In the genomic region with DNA sequence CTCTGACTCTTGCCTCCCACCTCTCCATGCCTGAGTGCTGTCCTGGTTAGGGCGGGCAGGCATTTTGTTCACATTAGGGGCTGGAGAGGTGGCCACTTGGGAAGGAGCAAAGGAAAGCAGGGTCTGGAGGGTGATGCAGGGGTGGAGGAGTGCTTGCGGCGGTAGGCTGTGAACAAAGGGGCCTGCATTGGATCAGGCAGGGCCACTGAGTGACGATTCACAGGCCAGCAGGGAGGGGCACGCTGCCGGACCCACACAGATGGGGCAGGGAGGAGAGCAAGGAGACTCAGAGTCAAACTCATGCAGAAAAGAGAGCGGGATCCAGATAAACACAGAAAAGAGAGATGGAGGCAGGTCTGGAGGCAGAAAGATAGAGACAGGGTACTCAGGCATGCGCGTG, we compare ENCODE assay signal across 28 cellular contexts. TPM values are rescaled to one million over a fixed set of nuclear protein-coding genes. Genes with fewer than 3 reads are reported as not detected.
"Had no signal": no experiment of that assay in that cellular context is flagged by ENCODE, and none has a peak within 500 bp of the region (broad histone marks: within the 10 kb centered on the region; RNA-seq: fewer than 3 reads in every experiment).

No MANE protein-coding gene starts in this region.

- H3K9me3 Mint-ChIP-seq: activated CD4-positive, alpha-beta memory T cell treated with anti-CD3 and anti-CD28 coated beads for 36 hours; activated CD4-positive, alpha-beta T cell treated with anti-CD3 and anti-CD28 coated beads, Interleukin-2, amount 10 ng/mL, durations not matched to agents 24 days and 14 days; activated naive CD4-positive, alpha-beta T cell treated with anti-CD3 and anti-CD28 coated beads, Interleukin-2, amount 50 U/mL, for 72 hours; activated naive CD8-positive, alpha-beta T cell treated with anti-CD3 and anti-CD28 coated beads, Interleukin-2, amount 50 U/mL, for 24 hours; activated T-cell treated with anti-CD3 and anti-CD28 coated beads, Interleukin-2, amount 50 U/mL, for 4 hours; central memory CD8-positive, alpha-beta T cell; T-helper 1 cell treated with Interleukin-12 subunit alpha and Interleukin-12 subunit beta and Interleukin-4 antibody, amounts not matched to agents 30 μg/mL and 1 μg/mL, for 36 hours; WTC11 had no signal

- H3K36me3 Mint-ChIP-seq: activated CD4-positive, alpha-beta memory T cell treated with anti-CD3 and anti-CD28 coated beads for 36 hours; activated naive CD4-positive, alpha-beta T cell treated with anti-CD3 and anti-CD28 coated beads, Interleukin-2, amount 50 U/mL, for 72 hours; brain; WTC11 had no signal

- DNase-seq: activated CD4-positive, alpha-beta memory T cell treated with anti-CD3 and anti-CD28 coated beads for 36 hours; activated CD4-positive, alpha-beta T cell treated with anti-CD3 and anti-CD28 coated beads, Interleukin-2, amount 10 ng/mL, durations not matched to agents 24 days and 14 days; activated CD4-positive, CD25-positive, alpha-beta regulatory T cell treated with anti-CD3 and anti-CD28 coated beads, Interleukin-2, amount 50 U/mL, for 72 hours; activated CD8-positive, alpha-beta memory T cell treated with anti-CD3 and anti-CD28 coated beads for 24 hours; activated effector memory CD4-positive, alpha-beta T cell treated with anti-CD3 and anti-CD28 coated beads, Interleukin-2, amount 50 U/mL, for 16 hours; activated naive CD4-positive, alpha-beta T cell treated with Interleukin-2 at 50 U/mL for 16 hours; activated naive CD8-positive, alpha-beta T cell treated with anti-CD3 and anti-CD28 coated beads, Interleukin-2, amount 50 U/mL, for 24 hours; activated T-cell treated with anti-CD3 and anti-CD28 coated beads, Interleukin-2, amount 50 U/mL, for 4 hours; amygdala; Karpas-422; NCI-H1105 treated with DMSO at 0.1 percent for 48 hours; NCI-H1436 treated with DMSO at 0.1 percent for 48 hours; NCI-H187; NCI-H2171; NCI-H226; NCI-H510A; NCI-H526 treated with DMSO at 0.1 percent for 48 hours; NCI-H82; OCI-M1; RPMI8226 had no signal

- ATAC-seq: activated naive CD4-positive, alpha-beta T cell treated with anti-CD3 and anti-CD28 coated beads, Interleukin-2, amount 50 U/mL, for 72 hours; activated naive CD8-positive, alpha-beta T cell treated with anti-CD3 and anti-CD28 coated beads, Interleukin-2, amount 50 U/mL, for 24 hours; activated T-cell treated with anti-CD3 and anti-CD28 coated beads, Interleukin-2, amount 50 U/mL, for 4 hours; K562; Panc1; Right ventricle myocardium inferior; WTC11 had no signal

- H3K4me3 ChIP-seq: K562 had no signal

- H3K4me1 Mint-ChIP-seq: activated CD4-positive, alpha-beta T cell treated with anti-CD3 and anti-CD28 coated beads, Interleukin-2, amount 10 ng/mL, durations not matched to agents 24 days and 14 days; activated naive CD8-positive, alpha-beta T cell treated with anti-CD3 and anti-CD28 coated beads, Interleukin-2, amount 50 U/mL, for 24 hours; central memory CD8-positive, alpha-beta T cell had no signal

- H3K4me3 Mint-ChIP-seq: activated CD4-positive, alpha-beta memory T cell treated with anti-CD3 and anti-CD28 coated beads for 36 hours; activated CD4-positive, alpha-beta T cell treated with anti-CD3 and anti-CD28 coated beads, Interleukin-2, amount 10 ng/mL, durations not matched to agents 24 days and 14 days; activated naive CD8-positive, alpha-beta T cell treated with anti-CD3 and anti-CD28 coated beads, Interleukin-2, amount 50 U/mL, for 24 hours; activated T-cell treated with anti-CD3 and anti-CD28 coated beads, Interleukin-2, amount 50 U/mL, for 4 hours; central memory CD8-positive, alpha-beta T cell; T-helper 1 cell treated with Interleukin-12 subunit alpha and Interleukin-12 subunit beta and Interleukin-4 antibody, amounts not matched to agents 30 μg/mL and 1 μg/mL, for 36 hours; WTC11 had no signal

- H3K27ac Mint-ChIP-seq: activated CD4-positive, alpha-beta memory T cell treated with anti-CD3 and anti-CD28 coated beads for 36 hours; activated CD4-positive, alpha-beta T cell treated with anti-CD3 and anti-CD28 coated beads, Interleukin-2, amount 10 ng/mL, durations not matched to agents 24 days and 14 days; activated naive CD4-positive, alpha-beta T cell treated with anti-CD3 and anti-CD28 coated beads, Interleukin-2, amount 50 U/mL, for 72 hours; activated naive CD8-positive, alpha-beta T cell treated with anti-CD3 and anti-CD28 coated beads, Interleukin-2, amount 50 U/mL, for 24 hours; T-helper 1 cell treated with Interleukin-12 subunit alpha and Interleukin-12 subunit beta and Interleukin-4 antibody, amounts not matched to agents 30 μg/mL and 1 μg/mL, for 36 hours; WTC11 had no signal

- H3K27me3 Mint-ChIP-seq: central memory CD8-positive, alpha-beta T cell had no signal

RNA-seq across cellular contexts. Expression of gene TBX3, which starts 58.4 kb away (rescaled TPM):
- total RNA-seq: activated CD4-positive, alpha-beta memory T cell treated with anti-CD3 and anti-CD28 coated beads for 36 hours; activated CD4-positive, alpha-beta T cell treated with anti-CD3 and anti-CD28 coated beads, Interleukin-2, amount 10 ng/mL, durations not matched to agents 24 days and 14 days; activated naive CD4-positive, alpha-beta T cell treated with anti-CD3 and anti-CD28 coated beads, Interleukin-2, amount 50 U/mL, for 72 hours had no signal
